In genomic region chr3:114718897-114719208, GRCh38 we compare ENCODE assay signal across 28 cellular contexts.
DNase-seq lines count a peak whose midpoint lies in the region; ATAC-seq, FAIRE-seq and TF ChIP-seq lines count a peak whose summit lies in the region.
"Had no signal": no experiment of that assay in that cellular context is flagged by ENCODE, and none has a peak within 500 bp of the region (broad histone marks: within the 10 kb centered on the region; RNA-seq: fewer than 3 reads in every experiment).

No MANE protein-coding gene starts in this region.

- H3K4me3 ChIP-seq in A549 (no peak overlapping the region), pancreas (peak overlapping the region in 2 of 4 donors; percentile 28 to 29), coronary artery (no peak overlapping the region), foreskin fibroblast (ENCODE audit: low read depth in 1 of 2, low read length in 2 of 2) (no peak overlapping the region)
- H3K4me3 ChIP-seq: breast epithelium, GM23248, SJCRH30 had no signal

- DNase-seq in A549 (ENCODE audit: low read depth in 1 of 2, low spot score in 1 of 2) (no peak), LoVo (ENCODE audit: low spot score) (peak; percentile 12), kidney tubule cell (ENCODE audit: low spot score) (peak; percentile 73), pancreas (no peak), SIG-M5 treated with dmso at 0.1 percent for 504 hours (lab: John Stamatoyannopoulos, UW; ENCODE audit: unreplicated experiment) (no peak), coronary artery (ENCODE audit: low spot score) (no peak), foreskin fibroblast (no peak)
- DNase-seq in stimulated activated CD4-positive, alpha-beta T cell treated with anti-CD3 and anti-CD28 coated beads, Interleukin-4, amount 100 ng/mL, for 24 hours, result no peak
- DNase-seq: activated CD4-positive, alpha-beta T cell treated with anti-CD3 and anti-CD28 coated beads for 36 hours; AML-193; amniotic stem cell; CD4-positive, CD25-positive, alpha-beta regulatory T cell; effector CD4-positive, alpha-beta T cell; GM23248; NCI-H1092; NCI-H1694; NCI-H446 treated with DMSO at 0.1 percent for 48 hours; NCI-H82; posterior cingulate gyrus; SJCRH30; stimulated activated CD4-positive, alpha-beta T cell treated with anti-CD3 and anti-CD28 coated beads, Interleukin-4, amount 100 ng/mL, for 4 hours; SW 1271; T-helper 9 cell; trophoblast cell had no signal

- intact Hi-C loops in pancreas (cut with DNase I), result no loop called here

- no peak for TF ChIP-seq POLR2A in A549 (IDR thresholded peaks at IDR 0.05; ENCODE audit: low read length)

- TF ChIP-seq CTCF in A549 (IDR thresholded peaks at IDR 0.05) (no peak), pancreas (IDR thresholded peaks at IDR 0.05) (no peak), coronary artery (IDR thresholded peaks at IDR 0.05) (no peak), foreskin fibroblast (IDR thresholded peaks at IDR 0.05; ENCODE audit: low read depth, low read length) (no peak)

- FAIRE-seq in A549 (lab: Jason Lieb, UNC) (no peak), pancreas (lab: Jason Lieb, UNC) (no peak)
- FAIRE-seq: A204.1, RCC 7860 had no signal

- ATAC-seq in A549 (no peak; a peak in 1 of 6 replicates), pancreas (peak; percentile 71 to 84 (median 78))

- H3K4me1 ChIP-seq in A549 (peaks cover 75% of the 10 kb centered on the region), pancreas (peaks cover 21 to 64% (median 60%) of the 10 kb centered on the region in 3 donors)
- H3K4me1 ChIP-seq: breast epithelium, SJCRH30 had no signal

- peak overlapping the region; percentile 75 for H3K4me2 ChIP-seq in A549

- H3K36me3 ChIP-seq in pancreas, result no peaks in the 10 kb centered on the region
- H3K36me3 ChIP-seq: breast epithelium, SJCRH30 had no signal

- POLR2A ChIA-PET in A549 (lab: Yijun Ruan, JAX), result no interaction called here

- H3K27ac ChIP-seq in A549 (peak overlapping the region; percentile 26 to 60; a peak in 4 of 6 replicates), pancreas (peak overlapping the region; percentile 38 to 88 (median 74)), coronary artery (no peak overlapping the region)
- H3K27ac ChIP-seq: breast epithelium, epithelial cell of prostate, GM23248, SJCRH30 had no signal

- 0% methylated on average over 1 of the region's 1 CpG for WGBS in A549 (ENCODE audit: missing lambda C conversion rate)
- WGBS in pancreas, 2 donors, result 8 to 9% methylated on average over 1 of the region's 1 CpG

- no peak for TF ChIP-seq RAD21 in A549 (conservative IDR thresholded peaks at IDR 0.05 in 1 of 2, IDR thresholded peaks at IDR 0.05 in 1 of 2)

- no peaks in the 10 kb centered on the region for H3K27me3 ChIP-seq in pancreas
- H3K27me3 ChIP-seq: breast epithelium, SJCRH30 had no signal

- no peak for TF ChIP-seq EP300 in A549 (IDR thresholded peaks at IDR 0.05)

- no peaks in the 10 kb centered on the region for H3K9me3 ChIP-seq in A549
- no peaks in the 10 kb centered on the region for H3K9me3 ChIP-seq in pancreas
- H3K9me3 ChIP-seq: breast epithelium, SJCRH30 had no signal

- CTCF ChIA-PET in A549 (lab: Yijun Ruan, JAX), result interaction anchor here (1.3 kb wide), 1 partner anchor 30 kb away, joined by 3 read pairs; no protein-coding TSS in a partner anchor

TF ChIP-seq in A549, 52 proteins besides CTCF, POLR2A, EP300 and RAD21:
- no peak for TF ChIP-seq TP53 (CRISPR knock-in tag; IDR thresholded peaks at IDR 0.05)
- no peak for TF ChIP-seq MAZ (IDR thresholded peaks at IDR 0.05; ENCODE audit: borderline replicate concordance, low read depth, low read length)
- no peak for TF ChIP-seq CBX2 (IDR thresholded peaks at IDR 0.05; ENCODE audit: borderline replicate concordance, low read depth)
- TF ChIP-seq E2F6 (IDR thresholded peaks at IDR 0.05; ENCODE audit: borderline replicate concordance, low read depth), result no peak
- TF ChIP-seq HES2 (IDR thresholded peaks at IDR 0.05), result no peak
- no peak for TF ChIP-seq ESRRA (IDR thresholded peaks at IDR 0.05; ENCODE audit: borderline replicate concordance, low read length)
- TF ChIP-seq PHF8 (IDR thresholded peaks at IDR 0.05; ENCODE audit: borderline replicate concordance, low read depth), result no peak
- no peak for TF ChIP-seq FOXS1 (CRISPR knock-in tag; IDR thresholded peaks at IDR 0.05)
- no peak for TF ChIP-seq PBX3 (IDR thresholded peaks at IDR 0.05)
- TF ChIP-seq CBX8 (IDR thresholded peaks at IDR 0.05), result no peak
- TF ChIP-seq FOSB (CRISPR knock-in tag; IDR thresholded peaks at IDR 0.05), result no peak
- no peak for TF ChIP-seq HDAC2 (IDR thresholded peaks at IDR 0.05)
- TF ChIP-seq HMGXB4 (CRISPR knock-in tag; IDR thresholded peaks at IDR 0.05; ENCODE audit: borderline replicate concordance), result no peak
- TF ChIP-seq RCOR1 (IDR thresholded peaks at IDR 0.05; ENCODE audit: low read depth, low read length), result no peak
- no peak for TF ChIP-seq KDM5A (IDR thresholded peaks at IDR 0.05)
- no peak for TF ChIP-seq MYC (IDR thresholded peaks at IDR 0.05; ENCODE audit: borderline replicate concordance, low read length)

Comparison
In these comparisons a context has a peak if more than half of its experiments do, and no peak if none do; other contexts are left out.
1. ATAC-seq: peak in pancreas (4 of 4); none in A549 (0 of 2).
2. DNase-seq: peak in LoVo (single experiment) and kidney tubule cell (single experiment); none in A549 (0 of 2), pancreas (0 of 6), stimulated activated CD4-positive, alpha-beta T cell treated with anti-CD3 and anti-CD28 coated beads, Interleukin-4, amount 100 ng/mL, for 24 hours (single experiment), SIG-M5 treated with dmso at 0.1 percent for 504 hours (single experiment), coronary artery (single experiment) and foreskin fibroblast (0 of 2).
3. H3K27ac ChIP-seq: peak in A549 (2 of 2) and pancreas (4 of 4); none in coronary artery (0 of 2).